In genomic region chr16:66955363-66956025, GRCh38 we compare ENCODE assay signal across 1 cellular context.
A peak's percentile ranks its signal among the peaks of the same experiment; 100 is the strongest.
TF ChIP-seq lines count a peak whose summit lies in the region.
"Not testable (repeated sequence)": the region's sequence is repeated elsewhere in the genome, so short reads cannot be mapped to it uniquely, and the experiment has no call there.

No MANE protein-coding gene starts in this region.

TF ChIP-seq in HepG2, 621 proteins besides CTCF, POLR2A, EP300 and RAD21:
- 0 out of 2 replicates have a peak, but pooled peaks have one; percentile 5 for TF ChIP-seq FOXP4 (CRISPR knock-in tag; IDR thresholded peaks at IDR 0.05)
- peak; percentile 47; the same call in 1 of the 2 replicates for TF ChIP-seq SNAPC2 (CRISPR knock-in tag; IDR thresholded peaks at IDR 0.05)
- 0 out of 2 replicates have a peak, but pooled peaks have one; percentile 36 for TF ChIP-seq PHF21A (CRISPR knock-in tag; IDR thresholded peaks at IDR 0.05)
- peak; percentile 72 for TF ChIP-seq RXRB (CRISPR knock-in tag; IDR thresholded peaks at IDR 0.05; ENCODE audit: borderline replicate concordance)
- TF ChIP-seq ZNF274 (CRISPR knock-in tag; IDR thresholded peaks at IDR 0.05), result peak; percentile 57; the same call in 1 of the 2 replicates
- TF ChIP-seq SALL1 (CRISPR knock-in tag; IDR thresholded peaks at IDR 0.05), result peak; percentile 30; the same call in 1 of the 2 replicates
- peak; percentile 52; the same call in 1 of the 2 replicates for TF ChIP-seq PAXIP1 (CRISPR knock-in tag; conservative IDR thresholded peaks at IDR 0.05)
- 0 out of 2 replicates have a peak, but pooled peaks have one; percentile 23 for TF ChIP-seq ZNF629 (CRISPR knock-in tag; conservative IDR thresholded peaks at IDR 0.05)
- peak; percentile 11; the same call in 1 of the 2 replicates for TF ChIP-seq HNF1A (IDR thresholded peaks at IDR 0.05; ENCODE audit: low read depth)
- not testable (repeated sequence) for TF ChIP-seq HNF1A (CRISPR knock-in tag; IDR thresholded peaks at IDR 0.05; ENCODE audit: borderline replicate concordance)
- TF ChIP-seq HBP1 (CRISPR knock-in tag; IDR thresholded peaks at IDR 0.05; ENCODE audit: low read depth), result 0 out of 2 replicates have a peak, but pooled peaks have one; percentile 53
- TF ChIP-seq PPARG (CRISPR knock-in tag; conservative IDR thresholded peaks at IDR 0.05), result peak; percentile 62
- TF ChIP-seq SAP130 (CRISPR knock-in tag; IDR thresholded peaks at IDR 0.05; ENCODE audit: low read depth), result peak; percentile 43
- peak; percentile 40; the same call in 1 of the 2 replicates for TF ChIP-seq SPEN (CRISPR knock-in tag; IDR thresholded peaks at IDR 0.05; ENCODE audit: low read depth)
- TF ChIP-seq BRCA1 (CRISPR knock-in tag; IDR thresholded peaks at IDR 0.05), result peak; percentile 63; the same call in 1 of the 2 replicates
- 0 out of 2 replicates have a peak, but pooled peaks have one; percentile 64 for TF ChIP-seq ZNF510 (CRISPR knock-in tag; IDR thresholded peaks at IDR 0.05; ENCODE audit: low read depth)
- TF ChIP-seq RARA (CRISPR knock-in tag; IDR thresholded peaks at IDR 0.05), result peak; percentile 38; the same call in 1 of the 2 replicates
- TF ChIP-seq ZFX (CRISPR knock-in tag; IDR thresholded peaks at IDR 0.05; ENCODE audit: low read depth), result peak; percentile 69
- 0 out of 2 replicates have a peak, but pooled peaks have one; percentile 15 for TF ChIP-seq KAT8 (CRISPR knock-in tag; IDR thresholded peaks at IDR 0.05)
- TF ChIP-seq YEATS4 (CRISPR knock-in tag; IDR thresholded peaks at IDR 0.05; ENCODE audit: borderline replicate concordance), result peak; percentile 44; the same call in 1 of the 2 replicates
- TF ChIP-seq ARNTL (CRISPR knock-in tag; IDR thresholded peaks at IDR 0.05), result peak; percentile 15; the same call in 1 of the 2 replicates
- 0 out of 2 replicates have a peak, but pooled peaks have one; percentile 30 for TF ChIP-seq DRAP1 (CRISPR knock-in tag; IDR thresholded peaks at IDR 0.05)
- TF ChIP-seq ZNF44 (CRISPR knock-in tag; IDR thresholded peaks at IDR 0.05), result peak; percentile 82; the same call in 1 of the 2 replicates
- TF ChIP-seq ZFY (CRISPR knock-in tag; IDR thresholded peaks at IDR 0.05), result peak; percentile 31; the same call in 1 of the 2 replicates
- peak; percentile 51; the same call in 1 of the 2 replicates for TF ChIP-seq ZNF362 (CRISPR knock-in tag; IDR thresholded peaks at IDR 0.05; ENCODE audit: borderline replicate concordance)
- peak; percentile 34 for TF ChIP-seq DBP (CRISPR knock-in tag; IDR thresholded peaks at IDR 0.05; ENCODE audit: not compliant biosample characterization)
- TF ChIP-seq MIXL1 (CRISPR knock-in tag; IDR thresholded peaks at IDR 0.05), result peak; percentile 49
- 0 out of 2 replicates have a peak, but pooled peaks have one; percentile 11 for TF ChIP-seq ZNF414 (CRISPR knock-in tag; IDR thresholded peaks at IDR 0.05)
- peak; percentile 10; the same call in 1 of the 2 replicates for TF ChIP-seq GMEB1 (CRISPR knock-in tag; IDR thresholded peaks at IDR 0.05; ENCODE audit: borderline replicate concordance)
- 0 out of 2 replicates have a peak, but pooled peaks have one; percentile 48 for TF ChIP-seq SMYD3 (CRISPR knock-in tag; IDR thresholded peaks at IDR 0.05)
